ENCODE assay signal across 8 cellular contexts in the genomic region with DNA sequence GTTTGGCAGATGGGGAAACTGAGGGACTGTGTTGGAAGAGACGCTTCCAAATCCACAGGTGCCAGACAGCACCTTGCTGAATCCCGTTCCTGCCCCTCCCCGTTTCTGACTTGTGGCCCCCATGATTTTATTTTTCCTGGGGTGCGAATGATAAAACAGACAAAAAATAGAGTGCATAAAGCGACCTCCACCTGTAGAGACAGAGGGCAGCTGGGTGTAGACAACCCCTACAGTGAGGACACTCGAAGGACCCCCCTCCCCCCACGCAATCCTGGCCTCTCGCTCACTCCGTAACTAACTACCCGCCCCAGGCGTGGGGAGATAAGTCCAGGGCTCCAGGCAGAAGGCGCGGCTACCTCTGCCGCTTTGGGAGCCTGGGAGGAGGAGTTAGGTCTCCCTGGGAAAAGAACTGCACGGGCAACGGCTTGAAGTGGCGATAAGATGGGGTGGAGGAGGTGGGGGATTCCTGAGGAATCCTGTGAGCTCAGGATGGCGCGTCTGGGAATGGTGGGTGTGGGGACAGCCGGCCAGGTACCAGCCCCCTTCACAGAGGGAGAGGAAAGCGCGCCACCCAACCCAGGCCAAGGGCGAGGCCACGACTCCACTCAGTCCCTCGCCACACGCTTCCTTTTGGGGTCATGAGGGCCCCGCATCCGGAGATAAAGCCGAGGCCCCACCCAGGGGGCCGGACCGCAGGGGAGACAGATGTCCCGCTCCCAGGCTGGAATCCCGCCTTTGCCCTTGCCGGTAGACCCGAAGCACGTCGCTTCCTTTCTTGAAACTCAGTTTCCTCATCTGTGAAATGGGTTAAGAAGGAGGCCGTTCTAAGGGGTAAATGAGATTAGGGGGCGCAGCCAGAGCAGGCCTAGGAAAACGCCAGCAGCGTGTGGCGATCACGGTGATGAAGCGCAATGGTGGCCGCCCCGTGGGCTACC. TPM values are rescaled to one million over a fixed set of nuclear protein-coding genes. Genes with fewer than 3 reads are reported as not detected.
DNase-seq lines count a peak whose midpoint lies in the region; ATAC-seq and TF ChIP-seq lines count a peak whose summit lies in the region.

No MANE protein-coding gene starts in this region.

- TF ChIP-seq CTCF in HFF-Myc (IDR thresholded peaks at IDR 0.05; ENCODE audit: low read depth, low read length, missing control alignments): no peak
- TF ChIP-seq CTCF in natural killer cell (IDR thresholded peaks at IDR 0.05): no peak

- H3K27ac Mint-ChIP-seq in natural killer cell: peak overlapping the region; percentile 98

- no peaks in the 10 kb centered on the region for H3K36me3 Mint-ChIP-seq in natural killer cell

- no peaks in the 10 kb centered on the region for H3K27me3 Mint-ChIP-seq in natural killer cell (ENCODE audit: low read depth in 2 of 2)

- peak overlapping the region; percentile 94 for H3K4me3 Mint-ChIP-seq in natural killer cell

- H3K4me3 ChIP-seq in HFF-Myc (replicated peaks; ENCODE audit: low read depth, low read length): peak overlapping the region; percentile 62

- H3K4me1 Mint-ChIP-seq in natural killer cell: peaks cover 44 to 74% of the 10 kb centered on the region in 2 donors

- DNase-seq in NCI-H1417 (lab: John Stamatoyannopoulos, UW) (peak; percentile 55 to 79 (median 69)), NCI-H1417 treated with DMSO at 0.1 percent for 48 hours (lab: John Stamatoyannopoulos, UW) (no peak), HFF-Myc (ENCODE audit: extremely low read depth, low read depth) (no peak), NCI-H69 (lab: John Stamatoyannopoulos, UW) (peak; percentile 73), fibroblast of peridontal ligament (ENCODE audit: extremely low read depth) (peak; percentile 61), natural killer cell (peak; percentile 49)
- peak; percentile 69 to 79 for DNase-seq in activated T-cell treated with anti-CD3 and anti-CD28 coated beads, Interleukin-2, amount 50 U/mL, for 48 hours

- H3K9me3 Mint-ChIP-seq in natural killer cell: no peaks in the 10 kb centered on the region

- no peak for ATAC-seq in natural killer cell
- no peak for ATAC-seq in HG02973 (IDR thresholded peaks at IDR 0.05; ENCODE audit: unreplicated experiment)

- intact Hi-C loops in natural killer cell (cut with micrococcal nuclease): loop anchor here (2.0 to 5.0 kb wide), 6 partner anchors 31 to 500 kb away; a partner anchor contains a TSS

RNA-seq across cellular contexts. Expression of a gene that starts 1.9 kb away (rescaled TPM):
- total RNA-seq in natural killer cell: 100 to 1,000 TPM; 223 to 273 (median 228) TPM

RNA-seq across cellular contexts. Expression of a gene that starts 15.7 kb away (rescaled TPM):
- 10 to 100 TPM; 17.9 to 53.5 (median 35.5) TPM for total RNA-seq in natural killer cell

RNA-seq across cellular contexts. Expression of a gene that starts 21.2 kb away (rescaled TPM):
- 1 to 10 TPM; 1.5 to 1.8 (median 1.6) TPM for total RNA-seq in natural killer cell

RNA-seq across cellular contexts. Expression of a gene that starts 41.1 kb away (rescaled TPM):
- under 1 TPM in 1 of 3 donors, not detected in 2; 0.26 TPM for total RNA-seq in natural killer cell

Comparison
In these comparisons a context has a peak if more than half of its experiments do, and no peak if none do; other contexts are left out.
1. DNase-seq: peak in NCI-H1417 (3 of 3), NCI-H69 (single experiment), activated T-cell treated with anti-CD3 and anti-CD28 coated beads, Interleukin-2, amount 50 U/mL, for 48 hours (2 of 2), fibroblast of peridontal ligament (single experiment) and natural killer cell (single experiment); none in NCI-H1417 treated with DMSO at 0.1 percent for 48 hours (single experiment) and HFF-Myc (single experiment).